ENCODE assay signal across 1 cellular context in the genomic region with DNA sequence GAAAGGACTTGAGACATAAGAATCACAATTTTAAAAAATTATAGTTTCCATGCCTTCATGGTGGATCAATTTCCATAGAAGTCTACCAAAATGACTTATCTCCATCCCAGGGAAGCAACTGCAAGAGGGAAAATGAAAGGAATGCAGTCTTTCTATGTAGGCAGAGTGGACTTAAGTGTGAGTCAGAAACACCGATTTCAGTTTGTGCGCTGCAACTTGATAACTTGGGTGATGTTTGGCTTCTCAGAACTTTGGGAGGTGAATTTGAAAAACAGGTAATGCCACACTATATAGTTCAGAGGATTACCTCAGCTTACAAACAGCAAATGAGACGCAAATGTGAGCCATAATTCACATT.
TF ChIP-seq lines count a peak whose summit lies in the region.

No MANE protein-coding gene starts in this region.

TF ChIP-seq in WTC11, 78 proteins besides CTCF, POLR2A, EP300 and RAD21 (continued from another document):
- TF ChIP-seq, protein P1, sequence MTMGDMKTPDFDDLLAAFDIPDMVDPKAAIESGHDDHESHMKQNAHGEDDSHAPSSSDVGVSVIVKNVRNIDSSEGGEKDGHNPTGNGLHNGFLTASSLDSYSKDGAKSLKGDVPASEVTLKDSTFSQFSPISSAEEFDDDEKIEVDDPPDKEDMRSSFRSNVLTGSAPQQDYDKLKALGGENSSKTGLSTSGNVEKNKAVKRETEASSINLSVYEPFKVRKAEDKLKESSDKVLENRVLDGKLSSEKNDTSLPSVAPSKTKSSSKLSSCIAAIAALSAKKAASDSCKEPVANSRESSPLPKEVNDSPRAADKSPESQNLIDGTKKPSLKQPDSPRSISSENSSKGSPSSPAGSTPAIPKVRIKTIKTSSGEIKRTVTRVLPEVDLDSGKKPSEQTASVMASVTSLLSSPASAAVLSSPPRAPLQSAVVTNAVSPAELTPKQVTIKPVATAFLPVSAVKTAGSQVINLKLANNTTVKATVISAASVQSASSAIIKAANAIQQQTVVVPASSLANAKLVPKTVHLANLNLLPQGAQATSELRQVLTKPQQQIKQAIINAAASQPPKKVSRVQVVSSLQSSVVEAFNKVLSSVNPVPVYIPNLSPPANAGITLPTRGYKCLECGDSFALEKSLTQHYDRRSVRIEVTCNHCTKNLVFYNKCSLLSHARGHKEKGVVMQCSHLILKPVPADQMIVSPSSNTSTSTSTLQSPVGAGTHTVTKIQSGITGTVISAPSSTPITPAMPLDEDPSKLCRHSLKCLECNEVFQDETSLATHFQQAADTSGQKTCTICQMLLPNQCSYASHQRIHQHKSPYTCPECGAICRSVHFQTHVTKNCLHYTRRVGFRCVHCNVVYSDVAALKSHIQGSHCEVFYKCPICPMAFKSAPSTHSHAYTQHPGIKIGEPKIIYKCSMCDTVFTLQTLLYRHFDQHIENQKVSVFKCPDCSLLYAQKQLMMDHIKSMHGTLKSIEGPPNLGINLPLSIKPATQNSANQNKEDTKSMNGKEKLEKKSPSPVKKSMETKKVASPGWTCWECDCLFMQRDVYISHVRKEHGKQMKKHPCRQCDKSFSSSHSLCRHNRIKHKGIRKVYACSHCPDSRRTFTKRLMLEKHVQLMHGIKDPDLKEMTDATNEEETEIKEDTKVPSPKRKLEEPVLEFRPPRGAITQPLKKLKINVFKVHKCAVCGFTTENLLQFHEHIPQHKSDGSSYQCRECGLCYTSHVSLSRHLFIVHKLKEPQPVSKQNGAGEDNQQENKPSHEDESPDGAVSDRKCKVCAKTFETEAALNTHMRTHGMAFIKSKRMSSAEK (CRISPR knock-in tag; IDR thresholded peaks at IDR 0.05; ENCODE audit: borderline replicate concordance): no peak
- TF ChIP-seq CREB1 (CRISPR knock-in tag; IDR thresholded peaks at IDR 0.05): no peak
